Comparison of ENCODE assay signal across 16 cellular contexts in the genomic region with DNA sequence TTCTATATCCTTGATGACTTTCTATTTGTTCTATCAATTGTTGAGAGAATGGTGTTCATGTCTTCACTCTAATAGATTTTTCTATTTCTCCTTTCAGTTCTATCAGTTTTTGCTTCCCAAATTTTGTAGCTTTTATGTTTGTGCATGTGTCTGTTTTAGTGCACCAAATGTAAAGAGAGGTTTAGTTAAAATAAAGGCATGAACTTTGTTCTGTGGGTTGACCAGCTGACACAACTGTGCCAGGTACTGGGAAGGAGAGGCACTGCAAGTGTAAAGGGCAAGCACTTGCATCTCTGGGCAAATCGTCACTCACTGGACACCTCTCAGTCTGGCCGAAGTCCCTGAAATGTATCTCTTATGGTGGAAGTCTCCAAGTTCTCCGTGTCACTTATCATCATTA.
"Had no signal": no experiment of that assay in that cellular context is flagged by ENCODE, and none has a peak within 500 bp of the region (broad histone marks: within the 10 kb centered on the region; RNA-seq: fewer than 3 reads in every experiment).

No MANE protein-coding gene starts in this region.

- H3K9me3 ChIP-seq: esophagus squamous epithelium, gastroesophageal sphincter, left lung, neutrophil, tibial artery had no signal

- ATAC-seq: effector memory CD8-positive, alpha-beta T cell; gastroesophageal sphincter; left lung; naive thymus-derived CD8-positive, alpha-beta T cell; stimulated activated memory B cell treated with anti-CD40 and anti-IgM and Interleukin-4, amounts not matched to agents 10 μg/mL and 1 μg/mL and 100 μg/mL, for 72 hours had no signal

- H3K4me3 ChIP-seq: esophagus squamous epithelium, gastroesophageal sphincter, hepatocyte, left lung, tibial artery had no signal

- H3K27me3 ChIP-seq: esophagus squamous epithelium, gastroesophageal sphincter, hepatocyte, left lung, tibial artery had no signal

- H3K36me3 ChIP-seq: esophagus squamous epithelium, gastroesophageal sphincter, left lung, neutrophil, tibial artery had no signal

- H3K27ac ChIP-seq: epithelial cell of prostate, esophagus squamous epithelium, gastroesophageal sphincter, hepatocyte, left lung, neutrophil, tibial artery had no signal

- DNase-seq: effector memory CD8-positive, alpha-beta T cell; esophagus squamous epithelium; foreskin fibroblast; glutamatergic neuron; left lung; mesendoderm; naive thymus-derived CD8-positive, alpha-beta T cell; posterior cingulate gyrus; stimulated activated CD4-positive, alpha-beta T cell treated with anti-CD3 and anti-CD28 coated beads, Interleukin-4, amount 100 ng/mL, for 1 hour; stimulated activated CD8-positive, alpha-beta memory T cell treated with anti-CD3 and anti-CD28 coated beads, Interleukin-4, amount 100 ng/mL, for 48 hours; tibial artery had no signal

- H3K4me1 ChIP-seq: gastroesophageal sphincter, tibial artery had no signal
